In genomic region chr2:178180648-178181047, GRCh38 we compare ENCODE assay signal across 1 cellular context. TPM values are rescaled to one million over a fixed set of nuclear protein-coding genes. Genes with fewer than 3 reads are reported as not detected.
"Had no signal": no experiment of that assay in that cellular context is flagged by ENCODE, and none has a peak within 500 bp of the region (broad histone marks: within the 10 kb centered on the region; RNA-seq: fewer than 3 reads in every experiment).

No MANE protein-coding gene starts in this region.

RNA-seq across cellular contexts. Expression of gene OSBPL6, which starts 13.7 kb away (rescaled TPM):
- total RNA-seq: activated B cell treated with CpG ODN at 0.5 μM for 24 hours had no signal
